8 cellular contexts compared by ENCODE assay signal in the genomic region with DNA sequence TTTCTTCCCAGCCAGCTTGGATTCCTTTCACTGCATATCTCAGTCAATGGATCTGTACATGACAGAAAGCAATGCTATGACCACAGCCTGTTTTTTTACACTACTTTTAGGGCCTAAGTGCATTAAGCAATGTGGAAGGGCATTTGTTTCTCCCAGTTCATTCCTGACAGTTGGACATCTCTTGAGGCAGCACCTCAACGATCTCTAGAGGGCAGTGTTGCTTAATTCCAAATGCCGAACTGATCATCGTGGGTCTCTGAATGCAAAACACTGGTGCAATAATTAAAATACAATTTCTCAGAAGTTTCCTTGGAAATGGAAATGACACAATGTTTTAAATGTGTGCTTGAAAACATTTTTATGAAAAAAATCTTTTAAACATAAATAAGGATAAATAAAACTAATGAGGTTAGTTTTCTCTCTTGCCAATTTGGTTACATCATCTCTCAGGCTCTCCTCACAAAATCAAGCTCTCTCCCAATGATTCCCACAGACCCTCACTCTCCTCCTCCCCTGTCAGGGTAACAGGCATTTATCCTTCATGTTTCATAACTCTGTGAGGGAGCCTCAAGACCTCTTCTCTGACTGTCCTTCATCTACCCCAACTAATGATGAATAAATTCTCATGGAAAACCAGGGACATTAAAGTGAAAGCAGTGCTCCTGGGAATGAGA.
DNase-seq lines count a peak whose midpoint lies in the region; ATAC-seq, FAIRE-seq and TF ChIP-seq lines count a peak whose summit lies in the region.

No MANE protein-coding gene starts in this region.

- H3K9me3 ChIP-seq in BE2C = no peaks in the 10 kb centered on the region

- no peaks in the 10 kb centered on the region for H3K4me1 ChIP-seq in BE2C

- DNase-seq in BE2C = peak; percentile 50
- peak; percentile 64 for DNase-seq in NCI-H226
- peak; percentile 26 to 41 for DNase-seq in activated T-cell treated with anti-CD3 and anti-CD28 coated beads, Interleukin-2, amount 50 U/mL, for 48 hours
- DNase-seq in frontal cortex (ENCODE audit: low spot score in 2 of 2) = peak; percentile 7 to 17
- DNase-seq in nucleus accumbens (lab: John Stamatoyannopoulos, UW) = peak in 35 of 56 donors; percentile 2 to 64 (median 24)

- peak; percentile 84 for ATAC-seq in GM18502 (IDR thresholded peaks at IDR 0.05; ENCODE audit: poor library complexity, unreplicated experiment)
- peak; percentile 65 for ATAC-seq in HG03045 (IDR thresholded peaks at IDR 0.05; ENCODE audit: unreplicated experiment)
- no peak for ATAC-seq in HG03108 (IDR thresholded peaks at IDR 0.05; ENCODE audit: unreplicated experiment)

- FAIRE-seq in frontal cortex (lab: Jason Lieb, UNC) = peak; percentile 88

- no peaks in the 10 kb centered on the region for H3K36me3 ChIP-seq in BE2C

- H3K27me3 ChIP-seq in BE2C = peaks cover 3% of the 10 kb centered on the region; the same call in 1 of the 2 replicates

- peak; percentile 91 for TF ChIP-seq CTCF in BE2C (IDR thresholded peaks at IDR 0.05; ENCODE audit: low read depth, low read length)

- no peak overlapping the region; the same call in 1 of the 2 replicates for H3K4me3 ChIP-seq in BE2C (ENCODE audit: low read depth, low read length)

Comparison
In these comparisons a context has a peak if more than half of its experiments do, and no peak if none do; other contexts are left out.
1. DNase-seq: peak in every context shown above with its lines; median percentile 64 in NCI-H226; 50 in BE2C; 34 in activated T-cell treated with anti-CD3 and anti-CD28 coated beads, Interleukin-2, amount 50 U/mL, for 48 hours; 24 in nucleus accumbens; 12 in frontal cortex.